Comparison of ENCODE assay signal across 19 cellular contexts in genomic region chr2:72001937-72002690, GRCh38.
A peak's percentile ranks its signal among the peaks of the same experiment; 100 is the strongest.
DNase-seq lines count a peak whose midpoint lies in the region; ATAC-seq, FAIRE-seq and TF ChIP-seq lines count a peak whose summit lies in the region.
"Had no signal": no experiment of that assay in that cellular context is flagged by ENCODE, and none has a peak within 500 bp of the region (broad histone marks: within the 10 kb centered on the region; RNA-seq: fewer than 3 reads in every experiment).

No MANE protein-coding gene starts in this region.

- peak; percentile 53 to 83 for ATAC-seq in right cardiac atrium
- no peak for ATAC-seq in left ventricle myocardium superior
- peak; percentile 90 for ATAC-seq in left colon

- WGBS in right cardiac atrium: 53% methylated on average over 9 of the region's 9 CpGs

- H3K27me3 ChIP-seq in right cardiac atrium (ENCODE audit: control insufficient read depth, insufficient read depth) (no peaks in the 10 kb centered on the region), colonic mucosa (no peaks in the 10 kb centered on the region)
- H3K27me3 ChIP-seq: SJCRH30 had no signal

- H3K9me3 ChIP-seq in right cardiac atrium (ENCODE audit: control insufficient read depth, low read length) (no peaks in the 10 kb centered on the region), colonic mucosa (no peaks in the 10 kb centered on the region)
- H3K9me3 ChIP-seq: SJCRH30 had no signal

- FAIRE-seq in urothelium cell line (lab: Jason Lieb, UNC): no peak
- FAIRE-seq: A204.1, H1 had no signal

- DNase-seq in right cardiac atrium (peak in 2 of 3 donors; percentile 27 to 55), left ventricle myocardium superior (no peak), colonic mucosa (peak; percentile 52), left colon (peak in 1 of 2 donors; percentile 16), urothelium cell line (ENCODE audit: low spot score) (peak; percentile 2), middle frontal gyrus (ENCODE audit: extremely low spot score, low spot score) (no peak), SKM-1 treated with dmso at 0.1 percent for 144 hours (lab: John Stamatoyannopoulos, UW; ENCODE audit: unreplicated experiment) (no peak)
- no peak for DNase-seq in activated naive CD4-positive, alpha-beta T cell treated with Interleukin-2 at 50 U/mL for 16 hours
- DNase-seq: CD4-positive, alpha-beta T cell; DMS53; EL; HFFc6; KBM-7; NCI-H187; NCI-H2107; NCI-H510A treated with DMSO at 0.1 percent for 48 hours; SJCRH30 had no signal

- H3K9ac ChIP-seq in colonic mucosa (ENCODE audit: low read depth in 2 of 2, low read length in 2 of 2): no peak overlapping the region

- no peak for TF ChIP-seq CTCF in colonic mucosa (IDR thresholded peaks at IDR 0.05)

- intact Hi-C loops in right cardiac atrium (cut with DNase I): loop anchor here in 1 of 4 donors (10.0 kb wide), 1 partner anchor 197 kb away; no protein-coding TSS in a partner anchor
- intact Hi-C loops in left ventricle myocardium superior (cut with micrococcal nuclease): no loop called here
- intact Hi-C loops in colonic mucosa (cut with DNase I): no loop called here
- intact Hi-C loops in left colon (cut with DNase I, micrococcal nuclease): no loop called here

- H3K4me1 ChIP-seq in right cardiac atrium (ENCODE audit: control insufficient read depth, insufficient read depth, low read length) (no peaks in the 10 kb centered on the region), colonic mucosa (no peaks in the 10 kb centered on the region)
- H3K4me1 ChIP-seq: SJCRH30 had no signal

- H3K27ac ChIP-seq in right cardiac atrium (ENCODE audit: low read length): no peak overlapping the region
- no peak overlapping the region for H3K27ac ChIP-seq in colonic mucosa
- H3K27ac ChIP-seq: SJCRH30 had no signal

- H3K4me3 ChIP-seq in right cardiac atrium (ENCODE audit: low read length): no peak overlapping the region
- no peak overlapping the region for H3K4me3 ChIP-seq in colonic mucosa
- H3K4me3 ChIP-seq: SJCRH30 had no signal

- no peaks in the 10 kb centered on the region for H3K36me3 ChIP-seq in colonic mucosa
- H3K36me3 ChIP-seq: SJCRH30 had no signal

Comparison
In these comparisons a context has a peak if more than half of its experiments do, and no peak if none do; other contexts are left out.
1. DNase-seq: peak in right cardiac atrium (2 of 3), colonic mucosa (single experiment) and urothelium cell line (single experiment); none in left ventricle myocardium superior (single experiment), activated naive CD4-positive, alpha-beta T cell treated with Interleukin-2 at 50 U/mL for 16 hours (single experiment), middle frontal gyrus (single experiment) and SKM-1 treated with dmso at 0.1 percent for 144 hours (single experiment).